Comparison of ENCODE assay signal across 1 cellular context in the genomic region with DNA sequence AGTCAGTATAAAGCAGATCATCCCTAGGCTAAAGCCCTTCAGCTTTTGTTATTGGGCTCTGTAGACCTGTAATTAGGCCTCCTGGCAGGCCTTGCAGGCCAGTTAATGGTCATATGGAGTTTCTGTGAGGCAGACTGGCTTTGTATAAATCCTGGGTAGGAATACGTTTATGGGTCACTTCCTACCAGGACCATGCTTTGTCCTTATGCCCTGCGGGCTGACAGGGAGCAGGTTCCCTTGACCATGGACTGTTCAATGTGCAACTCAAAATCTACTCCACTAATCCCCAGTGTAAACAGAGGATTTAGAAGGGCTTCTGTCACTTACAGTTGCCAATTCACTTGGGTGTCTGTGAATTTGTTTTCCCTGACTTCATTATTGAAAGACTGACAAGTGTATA.
A peak's percentile ranks its signal among the peaks of the same experiment; 100 is the strongest.
TF ChIP-seq lines count a peak whose summit lies in the region.

No MANE protein-coding gene starts in this region.

TF ChIP-seq in HepG2, 621 proteins besides CTCF, POLR2A, EP300 and RAD21 (continued from another document and continues in another):
- TF ChIP-seq, protein P1, sequence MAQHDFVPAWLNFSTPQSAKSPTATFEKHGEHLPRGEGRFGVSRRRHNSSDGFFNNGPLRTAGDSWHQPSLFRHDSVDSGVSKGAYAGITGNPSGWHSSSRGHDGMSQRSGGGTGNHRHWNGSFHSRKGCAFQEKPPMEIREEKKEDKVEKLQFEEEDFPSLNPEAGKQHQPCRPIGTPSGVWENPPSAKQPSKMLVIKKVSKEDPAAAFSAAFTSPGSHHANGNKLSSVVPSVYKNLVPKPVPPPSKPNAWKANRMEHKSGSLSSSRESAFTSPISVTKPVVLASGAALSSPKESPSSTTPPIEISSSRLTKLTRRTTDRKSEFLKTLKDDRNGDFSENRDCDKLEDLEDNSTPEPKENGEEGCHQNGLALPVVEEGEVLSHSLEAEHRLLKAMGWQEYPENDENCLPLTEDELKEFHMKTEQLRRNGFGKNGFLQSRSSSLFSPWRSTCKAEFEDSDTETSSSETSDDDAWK (CRISPR knock-in tag; IDR thresholded peaks at IDR 0.05) = no peak
- no peak for TF ChIP-seq ZNF572 (CRISPR knock-in tag; IDR thresholded peaks at IDR 0.05)
- peak; percentile 49; the same call in 1 of the 2 replicates for TF ChIP-seq ARID3A (IDR thresholded peaks at IDR 0.05; ENCODE audit: low read depth, low read length)
- no peak for TF ChIP-seq DR1 (CRISPR knock-in tag; IDR thresholded peaks at IDR 0.05)
- TF ChIP-seq ATF2 (CRISPR knock-in tag; IDR thresholded peaks at IDR 0.05) = peak; percentile 63; the same call in 1 of the 2 replicates
- peak; percentile 98 for TF ChIP-seq HNF4A (CRISPR knock-in tag; IDR thresholded peaks at IDR 0.05)
- no peak for TF ChIP-seq ZSCAN30 (CRISPR knock-in tag; IDR thresholded peaks at IDR 0.05)
- TF ChIP-seq, protein P2, sequence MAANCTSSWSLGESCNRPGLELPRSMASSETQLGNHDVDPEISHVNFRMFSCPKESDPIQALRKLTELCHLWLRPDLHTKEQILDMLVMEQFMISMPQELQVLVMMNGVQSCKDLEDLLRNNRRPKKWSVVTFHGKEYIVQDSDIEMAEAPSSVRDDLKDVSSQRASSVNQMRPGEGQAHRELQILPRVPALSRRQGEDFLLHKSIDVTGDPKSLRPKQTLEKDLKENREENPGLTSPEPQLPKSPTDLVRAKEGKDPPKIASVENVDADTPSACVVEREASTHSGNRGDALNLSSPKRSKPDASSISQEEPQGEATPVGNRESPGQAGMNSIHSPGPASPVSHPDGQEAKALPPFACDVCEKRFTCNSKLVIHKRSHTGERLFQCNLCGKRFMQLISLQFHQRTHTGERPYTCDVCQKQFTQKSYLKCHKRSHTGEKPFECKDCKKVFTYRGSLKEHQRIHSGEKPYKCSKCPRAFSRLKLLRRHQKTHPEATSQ (CRISPR knock-in tag; IDR thresholded peaks at IDR 0.05; ENCODE audit: borderline replicate concordance) = peak; percentile 37; the same call in 1 of the 2 replicates
- no peak for TF ChIP-seq ZNF703 (CRISPR knock-in tag; IDR thresholded peaks at IDR 0.05; ENCODE audit: borderline replicate concordance)
- peak; percentile 97; the same call in 1 of the 2 replicates for TF ChIP-seq ZNF232 (CRISPR knock-in tag; IDR thresholded peaks at IDR 0.05; ENCODE audit: borderline replicate concordance)
- TF ChIP-seq NCOA2 (CRISPR knock-in tag; IDR thresholded peaks at IDR 0.05) = peak; percentile 84
- TF ChIP-seq ZBTB20 (CRISPR knock-in tag; IDR thresholded peaks at IDR 0.05; ENCODE audit: borderline replicate concordance, low read depth) = peak; percentile 29; the same call in 1 of the 2 replicates
- TF ChIP-seq ZNF160 (CRISPR knock-in tag; IDR thresholded peaks at IDR 0.05) = no peak
- no peak for TF ChIP-seq SIN3A (IDR thresholded peaks at IDR 0.05; ENCODE audit: borderline replicate concordance, low read depth, low read length)
- TF ChIP-seq SP140L (CRISPR knock-in tag; IDR thresholded peaks at IDR 0.05; ENCODE audit: borderline replicate concordance) = no peak
- peak; percentile 76 for TF ChIP-seq IRF2 (CRISPR knock-in tag; IDR thresholded peaks at IDR 0.05)
- TF ChIP-seq ZNF761 (CRISPR knock-in tag; conservative IDR thresholded peaks at IDR 0.05) = no peak
- TF ChIP-seq, protein P3, sequence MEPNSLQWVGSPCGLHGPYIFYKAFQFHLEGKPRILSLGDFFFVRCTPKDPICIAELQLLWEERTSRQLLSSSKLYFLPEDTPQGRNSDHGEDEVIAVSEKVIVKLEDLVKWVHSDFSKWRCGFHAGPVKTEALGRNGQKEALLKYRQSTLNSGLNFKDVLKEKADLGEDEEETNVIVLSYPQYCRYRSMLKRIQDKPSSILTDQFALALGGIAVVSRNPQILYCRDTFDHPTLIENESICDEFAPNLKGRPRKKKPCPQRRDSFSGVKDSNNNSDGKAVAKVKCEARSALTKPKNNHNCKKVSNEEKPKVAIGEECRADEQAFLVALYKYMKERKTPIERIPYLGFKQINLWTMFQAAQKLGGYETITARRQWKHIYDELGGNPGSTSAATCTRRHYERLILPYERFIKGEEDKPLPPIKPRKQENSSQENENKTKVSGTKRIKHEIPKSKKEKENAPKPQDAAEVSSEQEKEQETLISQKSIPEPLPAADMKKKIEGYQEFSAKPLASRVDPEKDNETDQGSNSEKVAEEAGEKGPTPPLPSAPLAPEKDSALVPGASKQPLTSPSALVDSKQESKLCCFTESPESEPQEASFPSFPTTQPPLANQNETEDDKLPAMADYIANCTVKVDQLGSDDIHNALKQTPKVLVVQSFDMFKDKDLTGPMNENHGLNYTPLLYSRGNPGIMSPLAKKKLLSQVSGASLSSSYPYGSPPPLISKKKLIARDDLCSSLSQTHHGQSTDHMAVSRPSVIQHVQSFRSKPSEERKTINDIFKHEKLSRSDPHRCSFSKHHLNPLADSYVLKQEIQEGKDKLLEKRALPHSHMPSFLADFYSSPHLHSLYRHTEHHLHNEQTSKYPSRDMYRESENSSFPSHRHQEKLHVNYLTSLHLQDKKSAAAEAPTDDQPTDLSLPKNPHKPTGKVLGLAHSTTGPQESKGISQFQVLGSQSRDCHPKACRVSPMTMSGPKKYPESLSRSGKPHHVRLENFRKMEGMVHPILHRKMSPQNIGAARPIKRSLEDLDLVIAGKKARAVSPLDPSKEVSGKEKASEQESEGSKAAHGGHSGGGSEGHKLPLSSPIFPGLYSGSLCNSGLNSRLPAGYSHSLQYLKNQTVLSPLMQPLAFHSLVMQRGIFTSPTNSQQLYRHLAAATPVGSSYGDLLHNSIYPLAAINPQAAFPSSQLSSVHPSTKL (CRISPR knock-in tag; IDR thresholded peaks at IDR 0.05) = peak; percentile 96
- peak; percentile 76 for TF ChIP-seq ISL2 (CRISPR knock-in tag; IDR thresholded peaks at IDR 0.05)
- TF ChIP-seq HNF4G (IDR thresholded peaks at IDR 0.05; ENCODE audit: borderline replicate concordance, low read depth, low read length) = peak; percentile 96
- TF ChIP-seq HNF4G (CRISPR knock-in tag; IDR thresholded peaks at IDR 0.05; ENCODE audit: borderline replicate concordance, low read depth) = 0 out of 2 replicates have a peak, but pooled peaks have one; percentile 87
- TF ChIP-seq ELF1 (CRISPR knock-in tag; IDR thresholded peaks at IDR 0.05) = peak; percentile 69
- TF ChIP-seq PPARG (CRISPR knock-in tag; conservative IDR thresholded peaks at IDR 0.05) = peak; percentile 58; the same call in 1 of the 2 replicates
- no peak for TF ChIP-seq RFX5 (IDR thresholded peaks at IDR 0.05; ENCODE audit: low read depth, low read length)
- TF ChIP-seq, protein P4, sequence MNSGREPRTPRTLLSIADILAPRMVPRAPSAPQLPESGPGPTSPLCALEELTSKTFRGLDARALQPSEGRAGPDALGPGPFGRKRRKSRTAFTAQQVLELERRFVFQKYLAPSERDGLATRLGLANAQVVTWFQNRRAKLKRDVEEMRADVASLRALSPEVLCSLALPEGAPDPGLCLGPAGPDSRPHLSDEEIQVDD (CRISPR knock-in tag; IDR thresholded peaks at IDR 0.05; ENCODE audit: borderline replicate concordance) = no peak
- peak; percentile 42; the same call in 1 of the 2 replicates for TF ChIP-seq ZNF124 (CRISPR knock-in tag; IDR thresholded peaks at IDR 0.05)
- no peak for TF ChIP-seq ZNF678 (CRISPR knock-in tag; IDR thresholded peaks at IDR 0.05)
- no peak for TF ChIP-seq ZNF335 (CRISPR knock-in tag; IDR thresholded peaks at IDR 0.05)
- TF ChIP-seq MTF1 (CRISPR knock-in tag; IDR thresholded peaks at IDR 0.05) = no peak
- TF ChIP-seq, protein P5, sequence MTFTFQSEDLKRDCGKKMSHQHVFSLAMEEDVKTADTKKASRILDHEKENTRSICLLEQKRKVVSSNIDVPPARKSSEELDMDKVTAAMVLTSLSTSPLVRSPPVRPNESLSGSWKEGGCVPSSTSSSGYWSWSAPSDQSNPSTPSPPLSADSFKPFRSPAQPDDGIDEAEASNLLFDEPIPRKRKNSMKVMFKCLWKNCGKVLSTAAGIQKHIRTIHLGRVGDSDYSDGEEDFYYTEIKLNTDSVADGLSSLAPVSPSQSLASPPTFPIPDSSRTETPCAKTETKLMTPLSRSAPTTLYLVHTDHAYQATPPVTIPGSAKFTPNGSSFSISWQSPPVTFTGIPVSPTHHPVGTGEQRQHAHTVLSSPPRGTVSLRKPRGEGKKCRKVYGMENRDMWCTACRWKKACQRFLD (CRISPR knock-in tag; IDR thresholded peaks at IDR 0.05; ENCODE audit: borderline replicate concordance) = no peak
- TF ChIP-seq SOX13 (IDR thresholded peaks at IDR 0.05) = peak; percentile 46; the same call in 1 of the 2 replicates
- peak in 1 of 2 experiments; percentile 88; a peak in 2 of 4 replicates for TF ChIP-seq SOX13 (CRISPR knock-in tag; conservative IDR thresholded peaks at IDR 0.05 in 1 of 2, IDR thresholded peaks at IDR 0.05 in 1 of 2)
- no peak for TF ChIP-seq TCF12 (IDR thresholded peaks at IDR 0.05)
- no peak for TF ChIP-seq TCF12 (CRISPR knock-in tag; IDR thresholded peaks at IDR 0.05)
- TF ChIP-seq MZF1 (CRISPR knock-in tag; IDR thresholded peaks at IDR 0.05; ENCODE audit: borderline replicate concordance) = peak; percentile 96; the same call in 1 of the 2 replicates
- TF ChIP-seq, protein P6, sequence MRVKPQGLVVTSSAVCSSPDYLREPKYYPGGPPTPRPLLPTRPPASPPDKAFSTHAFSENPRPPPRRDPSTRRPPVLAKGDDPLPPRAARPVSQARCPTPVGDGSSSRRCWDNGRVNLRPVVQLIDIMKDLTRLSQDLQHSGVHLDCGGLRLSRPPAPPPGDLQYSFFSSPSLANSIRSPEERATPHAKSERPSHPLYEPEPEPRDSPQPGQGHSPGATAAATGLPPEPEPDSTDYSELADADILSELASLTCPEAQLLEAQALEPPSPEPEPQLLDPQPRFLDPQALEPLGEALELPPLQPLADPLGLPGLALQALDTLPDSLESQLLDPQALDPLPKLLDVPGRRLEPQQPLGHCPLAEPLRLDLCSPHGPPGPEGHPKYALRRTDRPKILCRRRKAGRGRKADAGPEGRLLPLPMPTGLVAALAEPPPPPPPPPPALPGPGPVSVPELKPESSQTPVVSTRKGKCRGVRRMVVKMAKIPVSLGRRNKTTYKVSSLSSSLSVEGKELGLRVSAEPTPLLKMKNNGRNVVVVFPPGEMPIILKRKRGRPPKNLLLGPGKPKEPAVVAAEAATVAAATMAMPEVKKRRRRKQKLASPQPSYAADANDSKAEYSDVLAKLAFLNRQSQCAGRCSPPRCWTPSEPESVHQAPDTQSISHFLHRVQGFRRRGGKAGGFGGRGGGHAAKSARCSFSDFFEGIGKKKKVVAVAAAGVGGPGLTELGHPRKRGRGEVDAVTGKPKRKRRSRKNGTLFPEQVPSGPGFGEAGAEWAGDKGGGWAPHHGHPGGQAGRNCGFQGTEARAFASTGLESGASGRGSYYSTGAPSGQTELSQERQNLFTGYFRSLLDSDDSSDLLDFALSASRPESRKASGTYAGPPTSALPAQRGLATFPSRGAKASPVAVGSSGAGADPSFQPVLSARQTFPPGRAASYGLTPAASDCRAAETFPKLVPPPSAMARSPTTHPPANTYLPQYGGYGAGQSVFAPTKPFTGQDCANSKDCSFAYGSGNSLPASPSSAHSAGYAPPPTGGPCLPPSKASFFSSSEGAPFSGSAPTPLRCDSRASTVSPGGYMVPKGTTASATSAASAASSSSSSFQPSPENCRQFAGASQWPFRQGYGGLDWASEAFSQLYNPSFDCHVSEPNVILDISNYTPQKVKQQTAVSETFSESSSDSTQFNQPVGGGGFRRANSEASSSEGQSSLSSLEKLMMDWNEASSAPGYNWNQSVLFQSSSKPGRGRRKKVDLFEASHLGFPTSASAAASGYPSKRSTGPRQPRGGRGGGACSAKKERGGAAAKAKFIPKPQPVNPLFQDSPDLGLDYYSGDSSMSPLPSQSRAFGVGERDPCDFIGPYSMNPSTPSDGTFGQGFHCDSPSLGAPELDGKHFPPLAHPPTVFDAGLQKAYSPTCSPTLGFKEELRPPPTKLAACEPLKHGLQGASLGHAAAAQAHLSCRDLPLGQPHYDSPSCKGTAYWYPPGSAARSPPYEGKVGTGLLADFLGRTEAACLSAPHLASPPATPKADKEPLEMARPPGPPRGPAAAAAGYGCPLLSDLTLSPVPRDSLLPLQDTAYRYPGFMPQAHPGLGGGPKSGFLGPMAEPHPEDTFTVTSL (CRISPR knock-in tag; IDR thresholded peaks at IDR 0.05; ENCODE audit: borderline replicate concordance) = peak; percentile 98
- TF ChIP-seq TBX3 (IDR thresholded peaks at IDR 0.05; ENCODE audit: borderline replicate concordance) = peak; percentile 73; the same call in 1 of the 2 replicates
- TF ChIP-seq ZNF20 (CRISPR knock-in tag; IDR thresholded peaks at IDR 0.05) = no peak
- no peak for TF ChIP-seq RFX3 (CRISPR knock-in tag; IDR thresholded peaks at IDR 0.05)
- TF ChIP-seq, protein P7, sequence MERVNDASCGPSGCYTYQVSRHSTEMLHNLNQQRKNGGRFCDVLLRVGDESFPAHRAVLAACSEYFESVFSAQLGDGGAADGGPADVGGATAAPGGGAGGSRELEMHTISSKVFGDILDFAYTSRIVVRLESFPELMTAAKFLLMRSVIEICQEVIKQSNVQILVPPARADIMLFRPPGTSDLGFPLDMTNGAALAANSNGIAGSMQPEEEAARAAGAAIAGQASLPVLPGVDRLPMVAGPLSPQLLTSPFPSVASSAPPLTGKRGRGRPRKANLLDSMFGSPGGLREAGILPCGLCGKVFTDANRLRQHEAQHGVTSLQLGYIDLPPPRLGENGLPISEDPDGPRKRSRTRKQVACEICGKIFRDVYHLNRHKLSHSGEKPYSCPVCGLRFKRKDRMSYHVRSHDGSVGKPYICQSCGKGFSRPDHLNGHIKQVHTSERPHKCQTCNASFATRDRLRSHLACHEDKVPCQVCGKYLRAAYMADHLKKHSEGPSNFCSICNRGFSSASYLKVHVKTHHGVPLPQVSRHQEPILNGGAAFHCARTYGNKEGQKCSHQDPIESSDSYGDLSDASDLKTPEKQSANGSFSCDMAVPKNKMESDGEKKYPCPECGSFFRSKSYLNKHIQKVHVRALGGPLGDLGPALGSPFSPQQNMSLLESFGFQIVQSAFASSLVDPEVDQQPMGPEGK (CRISPR knock-in tag; IDR thresholded peaks at IDR 0.05) = peak; percentile 19; the same call in 1 of the 2 replicates
- TF ChIP-seq NFIC (IDR thresholded peaks at IDR 0.05; ENCODE audit: low read length) = no peak; the same call in 1 of the 2 replicates
- TF ChIP-seq THAP11 (CRISPR knock-in tag; IDR thresholded peaks at IDR 0.05) = peak; percentile 60
- no peak for TF ChIP-seq RELA (CRISPR knock-in tag; IDR thresholded peaks at IDR 0.05)
